Comparison of ENCODE assay signal across 24 cellular contexts in genomic region chr2:168640039-168640438, GRCh38.
DNase-seq lines count a peak whose midpoint lies in the region; ATAC-seq and TF ChIP-seq lines count a peak whose summit lies in the region.
"Had no signal": no experiment of that assay in that cellular context is flagged by ENCODE, and none has a peak within 500 bp of the region (broad histone marks: within the 10 kb centered on the region; RNA-seq: fewer than 3 reads in every experiment).

No MANE protein-coding gene starts in this region.

- H3K9me3 ChIP-seq in hepatocyte (ENCODE audit: low read depth) = no peaks in the 10 kb centered on the region
- H3K9me3 ChIP-seq in upper lobe of left lung = no peaks in the 10 kb centered on the region

- peaks cover 4% of the 10 kb centered on the region for H3K36me3 Mint-ChIP-seq in T-helper 2 cell treated with Interferon-gamma antibody and Interleukin-4, amounts not matched to agents 5 μg/mL and 100 μg/mL, for 36 hours (ENCODE audit: low read depth)
- H3K36me3 Mint-ChIP-seq: neural progenitor cell had no signal

- peaks cover 34% of the 10 kb centered on the region for H3K4me1 ChIP-seq in hepatocyte (ENCODE audit: insufficient read depth)
- peaks cover 19% of the 10 kb centered on the region for H3K4me1 ChIP-seq in rectal smooth muscle tissue (ENCODE audit: control insufficient read depth, insufficient read depth, low read length)
- peaks cover 0 to 10% (median 8%) of the 10 kb centered on the region in 4 donors for H3K4me1 ChIP-seq in upper lobe of left lung

- H3K27ac ChIP-seq in hepatocyte (peak overlapping the region; percentile 80), rectal smooth muscle tissue (ENCODE audit: low read depth, low read length) (peak overlapping the region; percentile 72), upper lobe of left lung (peak overlapping the region in 3 of 4 donors; percentile 7 to 55 (median 32))
- H3K27ac ChIP-seq: 22Rv1, neural progenitor cell, SK-N-MC had no signal

- H3K9ac ChIP-seq in rectal smooth muscle tissue (ENCODE audit: low read length) = no peak overlapping the region
- H3K9ac ChIP-seq: neural progenitor cell had no signal

- no peak for TF ChIP-seq POLR2A in upper lobe of left lung (IDR thresholded peaks at IDR 0.05)

- H3K36me3 ChIP-seq in hepatocyte (replicated peaks; ENCODE audit: insufficient read depth, low read depth) (no peaks in the 10 kb centered on the region), rectal smooth muscle tissue (ENCODE audit: control insufficient read depth, insufficient read depth, low read length) (no peaks in the 10 kb centered on the region), upper lobe of left lung (no peaks in the 10 kb centered on the region)
- H3K36me3 ChIP-seq: neural progenitor cell had no signal

- no peak overlapping the region for H3K4me3 Mint-ChIP-seq in T-helper 2 cell treated with Interferon-gamma antibody and Interleukin-4, amounts not matched to agents 5 μg/mL and 100 μg/mL, for 36 hours
- H3K4me3 Mint-ChIP-seq: activated CD4-positive, alpha-beta T cell treated with anti-CD3 and anti-CD28 coated beads for 36 hours; activated naive CD4-positive, alpha-beta T cell treated with anti-CD3 and anti-CD28 coated beads for 36 hours; activated T-cell treated with anti-CD3 and anti-CD28 coated beads, Interleukin-2, amount 50 U/mL, for 72 hours; CD4-positive, CD25-positive, alpha-beta regulatory T cell; neural progenitor cell; T-helper 1 cell treated with Interleukin-12 subunit alpha and Interleukin-12 subunit beta and Interleukin-4 antibody, amounts not matched to agents 30 μg/mL and 1 μg/mL, for 36 hours had no signal

- H3K4me2 ChIP-seq in hepatocyte = peak overlapping the region; percentile 57

- H3K4me3 ChIP-seq in hepatocyte = no peak overlapping the region
- H3K4me3 ChIP-seq in rectal smooth muscle tissue (ENCODE audit: low read length) = no peak overlapping the region
- H3K4me3 ChIP-seq in upper lobe of left lung = no peak overlapping the region
- H3K4me3 ChIP-seq: neural progenitor cell, skin epidermis had no signal

- TF ChIP-seq CTCF in hepatocyte (IDR thresholded peaks at IDR 0.05; ENCODE audit: poor library complexity) = no peak
- TF ChIP-seq CTCF in upper lobe of left lung (IDR thresholded peaks at IDR 0.05) = no peak
- no peak for TF ChIP-seq CTCF in GM10266 (IDR thresholded peaks at IDR 0.05; ENCODE audit: control insufficient read depth, insufficient read depth, low read depth, missing control alignments)

- peaks cover 4% of the 10 kb centered on the region for H3K4me1 Mint-ChIP-seq in T-helper 2 cell treated with Interferon-gamma antibody and Interleukin-4, amounts not matched to agents 5 μg/mL and 100 μg/mL, for 36 hours (ENCODE audit: low read depth)

- no peaks in the 10 kb centered on the region for H3K27me3 ChIP-seq in hepatocyte
- H3K27me3 ChIP-seq in rectal smooth muscle tissue (ENCODE audit: control insufficient read depth, insufficient read depth, low read length) = no peaks in the 10 kb centered on the region
- H3K27me3 ChIP-seq in upper lobe of left lung = no peaks in the 10 kb centered on the region
- H3K27me3 ChIP-seq: neural progenitor cell had no signal

- DNase-seq in NCI-H2227 treated with DMSO at 0.1 percent for 48 hours (lab: John Stamatoyannopoulos, UW) (peak; percentile 34), NCI-H2227 (lab: John Stamatoyannopoulos, UW; ENCODE audit: unreplicated experiment) (no peak), hepatocyte (ENCODE audit: low spot score) (no peak), upper lobe of left lung (no peak), HuH-7 (ENCODE audit: low spot score) (no peak), GM10266 (ENCODE audit: extremely low spot score) (no peak)
- no peak for DNase-seq in T-helper 2 cell treated with Interferon-gamma antibody and Interleukin-4, amounts not matched to agents 5 μg/mL and 100 μg/mL, for 36 hours (ENCODE audit: low spot score)
- DNase-seq: activated CD4-positive, alpha-beta T cell treated with anti-CD3 and anti-CD28 coated beads for 36 hours; activated naive CD4-positive, alpha-beta T cell treated with anti-CD3 and anti-CD28 coated beads for 36 hours; activated T-cell treated with anti-CD3 and anti-CD28 coated beads, Interleukin-2, amount 50 U/mL, for 72 hours; CD4-positive, CD25-positive, alpha-beta regulatory T cell; dermis blood vessel endothelial cell; head of caudate nucleus; NCI-H1105; NCI-H1930; NCI-H748 treated with DMSO at 0.1 percent for 48 hours; stimulated activated CD4-positive, alpha-beta T cell treated with anti-CD3 and anti-CD28 coated beads, Interleukin-2, amount 100 ng/mL, for 24 hours; substantia nigra had no signal

- no peaks in the 10 kb centered on the region for H3K9me2 ChIP-seq in hepatocyte (replicated peaks; ENCODE audit: insufficient read depth)

- 25% methylated on average over 3 of the region's 3 CpGs for WGBS in hepatocyte (ENCODE audit: low lambda C conversion rate, missing lambda C conversion rate)
- WGBS in upper lobe of left lung, 2 donors = 86% methylated on average over 3 of the region's 3 CpGs

- no peaks in the 10 kb centered on the region for H3K9me3 Mint-ChIP-seq in T-helper 2 cell treated with Interferon-gamma antibody and Interleukin-4, amounts not matched to agents 5 μg/mL and 100 μg/mL, for 36 hours
- H3K9me3 Mint-ChIP-seq: activated naive CD4-positive, alpha-beta T cell treated with anti-CD3 and anti-CD28 coated beads for 36 hours; neural progenitor cell; T-helper 1 cell treated with Interleukin-12 subunit alpha and Interleukin-12 subunit beta and Interleukin-4 antibody, amounts not matched to agents 30 μg/mL and 1 μg/mL, for 36 hours had no signal

- no peak overlapping the region for H3K27ac Mint-ChIP-seq in T-helper 2 cell treated with Interferon-gamma antibody and Interleukin-4, amounts not matched to agents 5 μg/mL and 100 μg/mL, for 36 hours
- H3K27ac Mint-ChIP-seq: activated CD4-positive, alpha-beta T cell treated with anti-CD3 and anti-CD28 coated beads for 36 hours; activated naive CD4-positive, alpha-beta T cell treated with anti-CD3 and anti-CD28 coated beads for 36 hours; activated T-cell treated with anti-CD3 and anti-CD28 coated beads, Interleukin-2, amount 50 U/mL, for 72 hours; CD4-positive, CD25-positive, alpha-beta regulatory T cell; T-helper 1 cell treated with Interleukin-12 subunit alpha and Interleukin-12 subunit beta and Interleukin-4 antibody, amounts not matched to agents 30 μg/mL and 1 μg/mL, for 36 hours had no signal

- H2AFZ ChIP-seq in hepatocyte = no peak overlapping the region
- H2AFZ ChIP-seq: neural progenitor cell had no signal

- H3K27me3 Mint-ChIP-seq in T-helper 2 cell treated with Interferon-gamma antibody and Interleukin-4, amounts not matched to agents 5 μg/mL and 100 μg/mL, for 36 hours (ENCODE audit: low read depth) = no peaks in the 10 kb centered on the region
- H3K27me3 Mint-ChIP-seq: activated CD4-positive, alpha-beta T cell treated with anti-CD3 and anti-CD28 coated beads for 36 hours; CD4-positive, CD25-positive, alpha-beta regulatory T cell had no signal

- no peaks in the 10 kb centered on the region for H4K20me1 ChIP-seq in hepatocyte (ENCODE audit: insufficient read depth, poor library complexity, severe bottlenecking)

- H3K79me2 ChIP-seq in hepatocyte = peaks cover 62% of the 10 kb centered on the region

- ATAC-seq in upper lobe of left lung (ENCODE audit: low FRiP score in 2 of 2) = no peak
- ATAC-seq: activated CD4-positive, alpha-beta T cell treated with anti-CD3 and anti-CD28 coated beads for 36 hours; activated T-cell treated with anti-CD3 and anti-CD28 coated beads, Interleukin-2, amount 50 U/mL, for 72 hours had no signal

- TF ChIP-seq EP300 in upper lobe of left lung (IDR thresholded peaks at IDR 0.05) = no peak
